8 cellular contexts compared by ENCODE assay signal in genomic region chr5:169300468-169301385, GRCh38. TPM values are rescaled to one million over a fixed set of nuclear protein-coding genes. Genes with fewer than 3 reads are reported as not detected.
DNase-seq lines count a peak whose midpoint lies in the region; ATAC-seq and TF ChIP-seq lines count a peak whose summit lies in the region.

Gene SLIT3 (minus strand): TSS chr5:169301139. CDS start chr5:169300709, 430 bp downstream.

- peak within 1 kb of the TSS; percentile 47 for H3K9ac ChIP-seq in muscle layer of colon (ENCODE audit: low read length)

- H3K4me1 ChIP-seq in muscle layer of colon (ENCODE audit: insufficient read depth, low read length): peaks cover 56% of the 10 kb centered on the region

- TF ChIP-seq CTCF in epithelial cell of proximal tubule (conservative IDR thresholded peaks at IDR 0.05; ENCODE audit: low read depth, low read length): no peak

- H3K27me3 ChIP-seq in muscle layer of colon (ENCODE audit: control insufficient read depth in 1 of 2, insufficient read depth in 2 of 2, low read length in 2 of 2): peaks cover 0 to 7% of the 10 kb centered on the region in 2 donors

- H3K9me3 ChIP-seq in muscle layer of colon (ENCODE audit: low read length): no peaks in the 10 kb centered on the region

- H3K36me3 ChIP-seq in muscle layer of colon (ENCODE audit: insufficient read depth, low read length): no peaks in the 10 kb centered on the region

- ATAC-seq in HG02981 (IDR thresholded peaks at IDR 0.05; ENCODE audit: unreplicated experiment): no peak
- no peak for ATAC-seq in HG03108 (IDR thresholded peaks at IDR 0.05; ENCODE audit: unreplicated experiment)

- H3K4me3 ChIP-seq in epithelial cell of proximal tubule (ENCODE audit: low read depth, low read length) (peak within 1 kb of the TSS; percentile 45), muscle layer of colon (ENCODE audit: low read depth in 1 of 2, low read length in 2 of 2) (peak within 1 kb of the TSS; percentile 45 to 65)

- peak; percentile 94 for DNase-seq in AG20443 (ENCODE audit: low spot score)
- DNase-seq in NCI-H226: peak; percentile 86
- DNase-seq in epithelial cell of proximal tubule (ENCODE audit: low read depth): peak; percentile 4
- no peak for DNase-seq in NCI-H446 (lab: John Stamatoyannopoulos, UW)
- DNase-seq in DMS153 treated with DMSO at 0.1 percent for 48 hours (lab: John Stamatoyannopoulos, UW; ENCODE audit: unreplicated experiment): no peak

- peak within 1 kb of the TSS; percentile 67 for H3K27ac ChIP-seq in muscle layer of colon (ENCODE audit: low read depth, low read length)

RNA-seq across cellular contexts. Expression of gene SLIT3, which starts in this region (rescaled TPM):
- total RNA-seq in epithelial cell of proximal tubule: 0.36 and 3.1 TPM in 2 replicates

Comparison
In these comparisons a context has a peak if more than half of its experiments do, and no peak if none do; other contexts are left out.
1. DNase-seq: peak in AG20443 (single experiment), NCI-H226 (single experiment) and epithelial cell of proximal tubule (single experiment); none in NCI-H446 (0 of 2) and DMS153 treated with DMSO at 0.1 percent for 48 hours (single experiment).